In genomic region chr15:44593042-44593736, GRCh38 we compare ENCODE assay signal across 7 cellular contexts. TPM values are rescaled to one million over a fixed set of nuclear protein-coding genes. Genes with fewer than 3 reads are reported as not detected.
DNase-seq lines count a peak whose midpoint lies in the region; ATAC-seq, FAIRE-seq and TF ChIP-seq lines count a peak whose summit lies in the region.

No MANE protein-coding gene starts in this region.

- H3K9me3 ChIP-seq in MM.1S (replicated peaks; ENCODE audit: insufficient read depth, low read length) (no peaks in the 10 kb centered on the region), GM12878 (replicated peaks; ENCODE audit: control insufficient read depth, insufficient read depth, low read length) (no peaks in the 10 kb centered on the region)

- peak; percentile 28 for DNase-seq in MM.1S
- no peak for DNase-seq in GM12878 (ENCODE audit: low read depth, low spot score)
- DNase-seq in naive thymus-derived CD8-positive, alpha-beta T cell: peak in 6 of 10 donors; percentile 4 to 62 (median 38)
- no peak for DNase-seq in ecto neural progenitor cell (ENCODE audit: low spot score)

- no peak for TF ChIP-seq POLR2A in GM12878 (IDR thresholded peaks at IDR 0.05; ENCODE audit: low read depth, low read length)

- no peak overlapping the region for H3K4me3 Mint-ChIP-seq in naive thymus-derived CD8-positive, alpha-beta T cell

- 84% methylated on average over 7 of the region's 7 CpGs for WGBS in GM12878 (ENCODE audit: insufficient coverage, insufficient replicate concordance, low lambda C conversion rate, missing lambda C conversion rate)

- H3K9me3 Mint-ChIP-seq in naive thymus-derived CD8-positive, alpha-beta T cell: no peaks in the 10 kb centered on the region

- no peaks in the 10 kb centered on the region for H3K9me2 ChIP-seq in MM.1S (replicated peaks; ENCODE audit: insufficient read depth, low read length)

- no peaks in the 10 kb centered on the region for H3K27me3 Mint-ChIP-seq in naive thymus-derived CD8-positive, alpha-beta T cell

- peak; percentile 53 for TF ChIP-seq RAD21 in GM12878 (IDR thresholded peaks at IDR 0.05; ENCODE audit: insufficient read depth, low read depth, low read length)

- CTCF ChIA-PET in GM12878 (lab: Yijun Ruan, JAX): interaction anchor here (0.9 to 4.9 kb wide), 12 partner anchors 9 to 193 kb away, joined by 3 to 73 read pairs (median 4); partner anchors contain the start of genes B2M, PATL2, SPG11 and TRIM69

- H4K20me1 ChIP-seq in MM.1S (ENCODE audit: insufficient read depth, low read length): no peaks in the 10 kb centered on the region
- no peaks in the 10 kb centered on the region for H4K20me1 ChIP-seq in GM12878 (ENCODE audit: control insufficient read depth, insufficient read depth)

- H3K36me3 ChIP-seq in MM.1S (replicated peaks; ENCODE audit: insufficient read depth, low read length) (no peaks in the 10 kb centered on the region), GM12878 (ENCODE audit: control insufficient read depth in 2 of 2, insufficient read depth in 2 of 2, low read length in 1 of 2) (peaks cover 4 to 49% of the 10 kb centered on the region in 2 experiments)

- ATAC-seq in GM12878: peak; percentile 72
- ATAC-seq in naive thymus-derived CD8-positive, alpha-beta T cell: peak; percentile 70 to 81
- ATAC-seq in GM21381 (IDR thresholded peaks at IDR 0.05; ENCODE audit: unreplicated experiment): no peak
- no peak for ATAC-seq in HG02973 (IDR thresholded peaks at IDR 0.05; ENCODE audit: unreplicated experiment)

- BruUV-seq in GM12878 (replicated peaks; lab: Mats Ljungman, UMichigan): no TSS peak

- in situ Hi-C loops in GM12878 (cut with MboI): loop anchor here (5.0 kb wide), 1 partner anchor 144 kb away; the partner anchor contains the start of gene TRIM69

- TF ChIP-seq CTCF in MM.1S (IDR thresholded peaks at IDR 0.05; ENCODE audit: low read length): peak; percentile 28
- TF ChIP-seq CTCF in GM12878 (IDR thresholded peaks at IDR 0.05 in 2 of 3, conservative IDR thresholded peaks at IDR 0.05 in 1 of 3; ENCODE audit: control insufficient read depth in 2 of 3, extremely low read depth in 1 of 3, insufficient read depth in 1 of 3, low read depth in 3 of 3, low read length in 3 of 3): peak; percentile 42 to 54 (median 42); a peak in 5 of 6 replicates

- peaks cover 1 to 15% (median 9%) of the 10 kb centered on the region in 4 donors for H3K4me1 Mint-ChIP-seq in naive thymus-derived CD8-positive, alpha-beta T cell

- no peaks in the 10 kb centered on the region for H3K27me3 ChIP-seq in MM.1S (replicated peaks; ENCODE audit: insufficient read depth, low read length)
- no peaks in the 10 kb centered on the region for H3K27me3 ChIP-seq in GM12878 (replicated peaks in 1 of 2; ENCODE audit: control insufficient read depth in 2 of 2, insufficient read depth in 2 of 2, low read length in 1 of 2)

- H3K36me3 Mint-ChIP-seq in naive thymus-derived CD8-positive, alpha-beta T cell: peaks cover 0 to 88% (median 20%) of the 10 kb centered on the region in 3 donors

- intact Hi-C loops in GM12878 (cut with micrococcal nuclease; ENCODE audit: unreplicated experiment): loop anchor here (5.0 kb wide), 1 partner anchor 144 kb away; the partner anchor contains the start of gene TRIM69

- H3F3A ChIP-seq in MM.1S (ENCODE audit: insufficient read depth, low read length): peaks cover 18% of the 10 kb centered on the region

- peak overlapping the region; percentile 23; the same call in 1 of the 2 replicates for H3K27ac ChIP-seq in MM.1S (ENCODE audit: low read length)
- no peak overlapping the region for H3K27ac ChIP-seq in GM12878 (ENCODE audit: control insufficient read depth, insufficient read depth)

- no peaks in the 10 kb centered on the region for H3K79me2 ChIP-seq in MM.1S (ENCODE audit: low read length)
- H3K79me2 ChIP-seq in GM12878 (ENCODE audit: control insufficient read depth, insufficient read depth, low read length): no peaks in the 10 kb centered on the region

- peak; percentile 34 for FAIRE-seq in G401.6 (lab: Jason Lieb, UNC)
- FAIRE-seq in GM12878 (lab: Jason Lieb, UNC): no peak

- H3K4me1 ChIP-seq in MM.1S (ENCODE audit: low read length): peaks cover 24% of the 10 kb centered on the region
- H3K4me1 ChIP-seq in GM12878 (ENCODE audit: control insufficient read depth, insufficient read depth, low read length): peaks cover 7% of the 10 kb centered on the region; the same call in 1 of the 2 replicates

- SMC1A ChIA-PET in GM12878 (lab: Charles Lee; ENCODE audit: uncharacterized antibody, unreplicated experiment): interaction anchor here (0.6 to 7.2 kb wide), 7 partner anchors 11 to 194 kb away, joined by 3 to 77 read pairs (median 5); partner anchors contain the start of gene TRIM69

- RAD21 ChIA-PET in GM12878 (lab: Charles Lee; ENCODE audit: unreplicated experiment): interaction anchor here (0.7 to 2.1 kb wide), 5 partner anchors 69 to 144 kb away, joined by 3 to 34 read pairs (median 3); partner anchors contain the start of genes SPG11 and TRIM69

- peak overlapping the region in 9 of 10 donors; percentile 19 to 88 (median 53) for H3K27ac Mint-ChIP-seq in naive thymus-derived CD8-positive, alpha-beta T cell

- H3K4me2 ChIP-seq in MM.1S (ENCODE audit: low read depth, low read length) (no peak overlapping the region), GM12878 (ENCODE audit: control insufficient read depth, insufficient read depth) (no peak overlapping the region)

- POLR2A ChIA-PET in GM12878 (lab: Charles Lee): interaction anchor here (0.6 to 1.2 kb wide), 2 partner anchors 59 to 140 kb away, joined by 3 to 11 read pairs; no protein-coding TSS in a partner anchor
- POLR2A ChIA-PET in naive thymus-derived CD8-positive, alpha-beta T cell (lab: Charles Lee): interaction anchor here (0.7 to 1.6 kb wide), 7 partner anchors 66 to 271 kb away, joined by 3 to 6 read pairs (median 4); partner anchors contain the start of gene SPG11

- H3K9ac ChIP-seq in MM.1S (ENCODE audit: low read length): no peak overlapping the region
- H3K9ac ChIP-seq in GM12878 (ENCODE audit: control insufficient read depth, insufficient read depth, low read length): no peak overlapping the region

- H3K4me3 ChIP-seq in MM.1S (ENCODE audit: low read length): no peak overlapping the region
- no peak overlapping the region for H3K4me3 ChIP-seq in GM12878

- no peak for TF ChIP-seq EP300 in GM12878 (IDR thresholded peaks at IDR 0.05; ENCODE audit: borderline replicate concordance in 1 of 2, control insufficient read depth in 1 of 2, low read depth in 2 of 2, low read length in 2 of 2)

- H2AFZ ChIP-seq in MM.1S (ENCODE audit: low read length) (no peak overlapping the region), GM12878 (ENCODE audit: control insufficient read depth, low read depth, low read length) (no peak overlapping the region)

TF ChIP-seq in GM12878, 131 proteins besides CTCF, POLR2A, EP300 and RAD21:
- TF ChIP-seq CBX5 (IDR thresholded peaks at IDR 0.05; ENCODE audit: low read depth): no peak
- TF ChIP-seq USF2 (IDR thresholded peaks at IDR 0.05; ENCODE audit: borderline replicate concordance, low read depth, low read length): no peak
- TF ChIP-seq SMC3 (IDR thresholded peaks at IDR 0.05; ENCODE audit: borderline replicate concordance, low read length): peak; percentile 57; the same call in 1 of the 2 replicates
- TF ChIP-seq SPI1 (IDR thresholded peaks at IDR 0.05; ENCODE audit: borderline replicate concordance, insufficient read depth, low read depth, low read length): no peak
- no peak for TF ChIP-seq MTA2 (IDR thresholded peaks at IDR 0.05; ENCODE audit: low read depth)
- no peak for TF ChIP-seq WRNIP1 (IDR thresholded peaks at IDR 0.05; ENCODE audit: borderline replicate concordance, low read depth, low read length)
- no peak for TF ChIP-seq CREB1 (IDR thresholded peaks at IDR 0.05; ENCODE audit: low read depth)
- TF ChIP-seq HCFC1 (IDR thresholded peaks at IDR 0.05; ENCODE audit: low read length): no peak
TF ChIP-seq in GM12878: peak in this region for 1.

RNA-seq across cellular contexts. Expression of gene EIF3J, which starts 56.2 kb away (rescaled TPM):
- total RNA-seq in GM12878 (2013; cell fraction: nucleolus; rRNA removed): 78.4 and 80.3 TPM in 2 replicates
- total RNA-seq in GM12878 (2014; rRNA removed) (45.4 and 47.6 TPM in 2 replicates), GM12878 (2014; rRNA removed; fragmentation: Illumina TruSeq; extraction: Trizol) (87.9 and 95.5 TPM in 2 replicates), GM12878 (2021) (96.2 and 101 TPM in 2 replicates)
- polyA plus RNA-seq in GM12878 (2011; ENCODE audit: low read depth): 25.9 TPM
- polyA plus RNA-seq in GM12878 (2011; rRNA removed) (91.0 and 119 TPM in 2 replicates), GM12878 (2014; fragmentation: Illumina TruSeq; extraction: Trizol) (126 and 162 TPM in 2 replicates), GM12878 (2014; fragmentation: Nextera tagmentation; extraction: Ambion mirVana) (10 to 100 TPM; 34.7 to 36.3 TPM), GM12878 (2014; rRNA removed) (56.2 and 75.7 TPM in 2 replicates), GM12878 (2016; fragmentation: Nextera tagmentation; extraction: Ambion mirVana) (10 to 100 TPM; 48.6 to 52.5 TPM)
- polyA plus RNA-seq in GM12878 (2011; cell fraction: cytosol; rRNA removed): 33.0 and 43.7 TPM in 2 replicates
- 26.8 and 35.9 TPM in 2 replicates for polyA plus RNA-seq in GM12878 (2011; cell fraction: nucleus; rRNA removed)
- 48.4 and 60.8 TPM in 2 replicates for polyA plus RNA-seq in GM12878 (2012)
- polyA minus RNA-seq in GM12878 (2011; rRNA and poly(A)+ RNA removed): 62.9 and 70.1 TPM in 2 replicates
- 17.2 and 17.3 TPM in 2 replicates for polyA minus RNA-seq in GM12878 (2011; cell fraction: cytosol; rRNA and poly(A)+ RNA removed)
- 11.6 and 20.5 TPM in 2 replicates for polyA minus RNA-seq in GM12878 (2011; cell fraction: nucleus; rRNA and poly(A)+ RNA removed)
- 10 to 100 TPM; 70.9 to 77.4 TPM for total RNA-seq in naive thymus-derived CD8-positive, alpha-beta T cell
- 10 to 100 TPM; 15.3 to 18.4 (median 16.2) TPM for polyA plus RNA-seq in naive thymus-derived CD8-positive, alpha-beta T cell

Comparison
In these comparisons a context has a peak if more than half of its experiments do, and no peak if none do; other contexts are left out.
1. DNase-seq: peak in MM.1S (single experiment) and naive thymus-derived CD8-positive, alpha-beta T cell (6 of 10); none in GM12878 (single experiment) and ecto neural progenitor cell (single experiment).
2. ATAC-seq: peak in GM12878 (single experiment) and naive thymus-derived CD8-positive, alpha-beta T cell (2 of 2); none in GM21381 (single experiment) and HG02973 (single experiment).